23 cellular contexts compared by ENCODE assay signal in the genomic region with DNA sequence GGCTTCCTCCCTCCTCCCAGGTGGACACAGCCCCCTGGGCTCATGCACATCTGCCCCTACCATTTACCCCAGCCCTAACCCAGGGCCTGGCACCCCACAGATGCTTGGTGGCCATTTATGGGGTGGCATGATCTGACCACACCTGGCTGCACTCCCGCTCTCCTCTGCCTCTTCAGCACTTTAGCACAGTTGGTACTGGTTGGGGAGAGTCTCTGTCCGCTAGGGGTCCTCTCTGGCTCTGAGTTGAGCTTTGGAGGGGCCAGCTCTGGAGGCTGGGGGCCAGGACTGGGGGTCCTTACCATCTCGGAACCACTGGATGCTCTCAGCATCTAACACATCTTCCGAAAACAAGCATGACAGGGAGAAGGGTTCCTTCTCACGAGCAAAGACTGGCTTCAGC. TPM values are rescaled to one million over a fixed set of nuclear protein-coding genes. Genes with fewer than 3 reads are reported as not detected.
DNase-seq lines count a peak whose midpoint lies in the region; ATAC-seq and TF ChIP-seq lines count a peak whose summit lies in the region.
"Had no signal": no experiment of that assay in that cellular context is flagged by ENCODE, and none has a peak within 500 bp of the region (broad histone marks: within the 10 kb centered on the region; RNA-seq: fewer than 3 reads in every experiment).

No MANE protein-coding gene starts in this region.

- peak overlapping the region; percentile 96 for H3K27ac ChIP-seq in left ventricle myocardium inferior (replicated peaks)
- H3K27ac ChIP-seq in HUES48 (ENCODE audit: low read depth, low read length), result no peak overlapping the region
- H3K27ac ChIP-seq in psoas muscle, result peak overlapping the region; percentile 85
- H3K27ac ChIP-seq: ascending aorta, epithelial cell of prostate, suprapubic skin, upper lobe of right lung had no signal

- H3K36me3 ChIP-seq in left ventricle myocardium inferior (peaks cover 44% of the 10 kb centered on the region), HUES48 (ENCODE audit: control insufficient read depth, insufficient read depth, low read length) (no peaks in the 10 kb centered on the region), psoas muscle (ENCODE audit: insufficient read depth in 1 of 2, low read depth in 1 of 2) (peaks cover 4 to 48% of the 10 kb centered on the region in 2 donors)
- H3K36me3 ChIP-seq: ascending aorta, BE2C, suprapubic skin, upper lobe of right lung had no signal

- intact Hi-C loops in left ventricle myocardium inferior (cut with micrococcal nuclease), result no loop called here
- intact Hi-C loops in cardiac septum (cut with DNase I), result no loop called here
- intact Hi-C loops in psoas muscle (cut with DNase I), result no loop called here

- no peak for DNase-seq in left ventricle myocardium inferior
- no peak for DNase-seq in cardiac septum (ENCODE audit: low spot score)
- DNase-seq in cardiac fibroblast (ENCODE audit: low read depth in 2 of 2), result no peak
- peak in 1 of 2 donors; percentile 3 for DNase-seq in psoas muscle
- DNase-seq in CD1c-positive myeloid dendritic cell (ENCODE audit: extremely low spot score), result no peak
- DNase-seq: activated CD8-positive, alpha-beta T cell treated with anti-CD3 and anti-CD28 coated beads for 36 hours; activated effector memory CD4-positive, alpha-beta T cell treated with anti-CD3 and anti-CD28 coated beads, Interleukin-2, amount 50 U/mL, for 16 hours; activated naive CD8-positive, alpha-beta T cell treated with anti-CD3 and anti-CD28 coated beads, Interleukin-2, amount 10 ng/mL, durations not matched to agents 7 days and 5 days; BE2C; cerebellar nuclear complex; glutamatergic neuron; NCI-H1092; NCI-H187 treated with DMSO at 0.1 percent for 48 hours; NCI-H524 treated with DMSO at 0.1 percent for 48 hours; stimulated activated CD4-positive, alpha-beta T cell treated with anti-CD3 and anti-CD28 coated beads, Interleukin-15, amount 100 ng/mL, for 24 hours; stimulated activated naive CD4-positive, alpha-beta T cell; upper lobe of right lung had no signal

- ATAC-seq in psoas muscle, result no peak
- no peak for ATAC-seq in HG02852 (IDR thresholded peaks at IDR 0.05; ENCODE audit: unreplicated experiment)
- no peak for ATAC-seq in HG03457 (IDR thresholded peaks at IDR 0.05; ENCODE audit: unreplicated experiment)
- ATAC-seq: activated CD8-positive, alpha-beta T cell treated with anti-CD3 and anti-CD28 coated beads for 36 hours; upper lobe of right lung had no signal

- no peaks in the 10 kb centered on the region for H3K9me3 ChIP-seq in left ventricle myocardium inferior (replicated peaks)
- H3K9me3 ChIP-seq in HUES48 (ENCODE audit: control insufficient read depth, insufficient read depth, low read length), result no peaks in the 10 kb centered on the region
- H3K9me3 ChIP-seq in psoas muscle, result no peaks in the 10 kb centered on the region
- H3K9me3 ChIP-seq: ascending aorta, BE2C, suprapubic skin, upper lobe of right lung had no signal

- H3K4me1 ChIP-seq in left ventricle myocardium inferior, result peaks cover 87% of the 10 kb centered on the region
- H3K4me1 ChIP-seq in HUES48 (ENCODE audit: control insufficient read depth, insufficient read depth, low read length), result peaks cover 10% of the 10 kb centered on the region; the same call in 1 of the 2 replicates
- H3K4me1 ChIP-seq in psoas muscle, result peaks cover 24% of the 10 kb centered on the region
- H3K4me1 ChIP-seq: ascending aorta, BE2C, upper lobe of right lung had no signal

- peak overlapping the region; percentile 11; the same call in 1 of the 2 replicates for H3K9ac ChIP-seq in HUES48 (ENCODE audit: low read depth, low read length)

- TF ChIP-seq CTCF in left ventricle myocardium inferior (IDR thresholded peaks at IDR 0.05; ENCODE audit: borderline replicate concordance) (no peak), cardiac fibroblast (IDR thresholded peaks at IDR 0.05; ENCODE audit: low read depth, low read length) (peak; percentile 5), psoas muscle (IDR thresholded peaks at IDR 0.05) (no peak)

- 77 to 79% (median 78%) methylated on average over 5 of the region's 5 CpGs for WGBS in psoas muscle, 3 donors

- no peak overlapping the region for H3K4me3 ChIP-seq in left ventricle myocardium inferior
- H3K4me3 ChIP-seq in HUES48 (ENCODE audit: low read depth, low read length), result no peak overlapping the region
- H3K4me3 ChIP-seq in cardiac fibroblast (replicated peaks in 1 of 2; ENCODE audit: low read depth in 2 of 2, low read length in 2 of 2), result no peak overlapping the region
- H3K4me3 ChIP-seq in psoas muscle, result no peak overlapping the region
- H3K4me3 ChIP-seq: ascending aorta, suprapubic skin, upper lobe of right lung had no signal

- H3K27me3 ChIP-seq in left ventricle myocardium inferior (ENCODE audit: low read depth) (no peaks in the 10 kb centered on the region), HUES48 (ENCODE audit: control insufficient read depth, insufficient read depth, low read length) (no peaks in the 10 kb centered on the region), psoas muscle (ENCODE audit: insufficient read depth in 3 of 3, low read length in 2 of 3) (no peaks in the 10 kb centered on the region)
- H3K27me3 ChIP-seq: ascending aorta, BE2C, suprapubic skin, upper lobe of right lung had no signal

RNA-seq across cellular contexts. Expression of a gene that starts 17.4 kb away (rescaled TPM):
- 440 TPM for total RNA-seq in left ventricle myocardium inferior
- total RNA-seq in cardiac septum, result 249 TPM
- total RNA-seq in psoas muscle, result 100 to 1,000 TPM; 130 to 505 (median 308) TPM
- polyA plus RNA-seq in psoas muscle, result 100 to 1,000 TPM in 2 of 3 donors, 10 to 100 TPM in 1; 86.7 to 152 (median 122) TPM
- total RNA-seq: activated CD8-positive, alpha-beta T cell treated with anti-CD3 and anti-CD28 coated beads for 36 hours; activated naive CD8-positive, alpha-beta T cell treated with anti-CD3 and anti-CD28 coated beads, Interleukin-2, amount 10 ng/mL, durations not matched to agents 7 days and 5 days had no signal

RNA-seq across cellular contexts. Expression of a gene that starts 48.4 kb away (rescaled TPM):
- total RNA-seq in left ventricle myocardium inferior, result 0.14 TPM
- 0.35 TPM for total RNA-seq in cardiac septum
- under 1 TPM in 3 of 4 donors, not detected in 1; 0.08 to 0.19 (median 0.13) TPM for total RNA-seq in psoas muscle
- under 1 TPM in 1 of 3 donors, not detected in 2; 0.26 TPM for polyA plus RNA-seq in psoas muscle
- total RNA-seq: activated CD8-positive, alpha-beta T cell treated with anti-CD3 and anti-CD28 coated beads for 36 hours; ascending aorta had no signal
